In genomic region chr11:111331711-111332479, GRCh38 we compare ENCODE assay signal across 1 cellular context.
TF ChIP-seq lines count a peak whose summit lies in the region.

No MANE protein-coding gene starts in this region.

TF ChIP-seq in SK-N-SH treated with all-trans-retinoic acid at 6 μM for 48 hours, 23 proteins besides CTCF, POLR2A, EP300 and RAD21 (continued from another document):
- TF ChIP-seq CREB5 (CRISPR knock-in tag; IDR thresholded peaks at IDR 0.05; ENCODE audit: low read depth) (peak; percentile 94), ZC3H10 (CRISPR knock-in tag; IDR thresholded peaks at IDR 0.05) (peak; percentile 63; the same call in 1 of the 2 replicates), TSHZ2 (CRISPR knock-in tag; IDR thresholded peaks at IDR 0.05) (peak; percentile 83), CSRNP3 (CRISPR knock-in tag; IDR thresholded peaks at IDR 0.05) (peak; percentile 99), TCF4 (CRISPR knock-in tag; IDR thresholded peaks at IDR 0.05; ENCODE audit: borderline replicate concordance) (peak; percentile 98), TOX (CRISPR knock-in tag; IDR thresholded peaks at IDR 0.05; ENCODE audit: borderline replicate concordance) (no peak), ZFP3 (CRISPR knock-in tag; IDR thresholded peaks at IDR 0.05) (no peak; the same call in 1 of the 2 replicates), BACH2 (CRISPR knock-in tag; IDR thresholded peaks at IDR 0.05; ENCODE audit: borderline replicate concordance) (no peak), PATZ1 (CRISPR knock-in tag; IDR thresholded peaks at IDR 0.05; ENCODE audit: borderline replicate concordance) (peak; percentile 75; the same call in 1 of the 2 replicates), ESRRG (CRISPR knock-in tag; IDR thresholded peaks at IDR 0.05) (peak; percentile 98), CSDC2 (CRISPR knock-in tag; IDR thresholded peaks at IDR 0.05) (peak; percentile 67; the same call in 1 of the 2 replicates), PPARA (CRISPR knock-in tag; IDR thresholded peaks at IDR 0.05; ENCODE audit: borderline replicate concordance) (peak; percentile 73; the same call in 1 of the 2 replicates)
